In genomic region chr12:47736877-47737676, GRCh38 we compare ENCODE assay signal across 1 cellular context.
TF ChIP-seq lines count a peak whose summit lies in the region.

No MANE protein-coding gene starts in this region.

TF ChIP-seq in K562, 482 proteins besides CTCF, POLR2A, EP300 and RAD21:
- TF ChIP-seq PKNOX1 (IDR thresholded peaks at IDR 0.05) (peak; percentile 27; the same call in 1 of the 2 replicates), ETV6 (IDR thresholded peaks at IDR 0.05; ENCODE audit: borderline replicate concordance in 1 of 2, low read depth in 2 of 2, low read length in 1 of 2) (no peak), ETV6 (CRISPR knock-in tag; IDR thresholded peaks at IDR 0.05; ENCODE audit: borderline replicate concordance) (no peak), NFIC (IDR thresholded peaks at IDR 0.05) (no peak), PRDM10 (IDR thresholded peaks at IDR 0.05; ENCODE audit: partially characterized antibody) (peak; percentile 46), TSC22D4 (tag; IDR thresholded peaks at IDR 0.05) (no peak), CSDE1 (IDR thresholded peaks at IDR 0.05) (no peak), KLF13 (tag; IDR thresholded peaks at IDR 0.05; ENCODE audit: borderline replicate concordance, low read depth) (peak; percentile 70; the same call in 1 of the 2 replicates)
